ENCODE assay signal across 18 cellular contexts in genomic region chr7:134804351-134804750, GRCh38. TPM values are rescaled to one million over a fixed set of nuclear protein-coding genes. Genes with fewer than 3 reads are reported as not detected.
DNase-seq lines count a peak whose midpoint lies in the region; ATAC-seq, FAIRE-seq and TF ChIP-seq lines count a peak whose summit lies in the region.
"Had no signal": no experiment of that assay in that cellular context is flagged by ENCODE, and none has a peak within 500 bp of the region (broad histone marks: within the 10 kb centered on the region; RNA-seq: fewer than 3 reads in every experiment).

No MANE protein-coding gene starts in this region.

- peaks cover 8% of the 10 kb centered on the region for H3K9me1 ChIP-seq in IMR-90 (ENCODE audit: insufficient read depth, low read length)
- H3K9me1 ChIP-seq in endothelial cell of umbilical vein (replicated peaks; ENCODE audit: control insufficient read depth, extremely low read depth, insufficient read depth, low read length) = no peaks in the 10 kb centered on the region

- H3K79me2 ChIP-seq in endothelial cell of umbilical vein (ENCODE audit: control insufficient read depth, insufficient read depth, low read length) = peaks cover 82% of the 10 kb centered on the region

- CTCF ChIA-PET in IMR-90 (lab: Yijun Ruan, JAX) = no interaction called here
- CTCF ChIA-PET in endothelial cell of umbilical vein (lab: Charles Lee) = interaction anchor here (1.0 kb wide), 1 partner anchor 19 kb away, joined by 3 read pairs; no protein-coding TSS in a partner anchor

- no peaks in the 10 kb centered on the region for H3K9me3 ChIP-seq in IMR-90 (ENCODE audit: control insufficient read depth, insufficient read depth, low read length)
- no peaks in the 10 kb centered on the region for H3K9me3 ChIP-seq in endothelial cell of umbilical vein (replicated peaks; ENCODE audit: control insufficient read depth, insufficient read depth, low read length)
- H3K9me3 ChIP-seq: BE2C had no signal

- DNase-seq in AG08395 (ENCODE audit: low spot score) (peak; percentile 37), IMR-90 (peak; percentile 69), endothelial cell of umbilical vein (ENCODE audit: low read depth, low spot score) (peak; percentile 85), NCI-H345 (lab: John Stamatoyannopoulos, UW) (no peak), H4 (ENCODE audit: low spot score) (no peak), NCI-H774 (lab: John Stamatoyannopoulos, UW) (no peak)
- DNase-seq in activated naive CD8-positive, alpha-beta T cell treated with anti-CD3 and anti-CD28 coated beads, Interleukin-2, amount 50 U/mL, for 24 hours = no peak
- DNase-seq: BE2C, midbrain, NCI-H146, NCI-H748 treated with DMSO at 0.1 percent for 48 hours, posterior cingulate gyrus had no signal

- H4K91ac ChIP-seq in IMR-90 (ENCODE audit: insufficient read depth, low read depth, low read length) = peak overlapping the region; percentile 92; the same call in 1 of the 2 replicates

- peak overlapping the region; percentile 98 for H4K5ac ChIP-seq in IMR-90 (ENCODE audit: low read depth, low read length)

- H2BK15ac ChIP-seq in IMR-90 (ENCODE audit: low read depth, low read length) = peak overlapping the region; percentile 82; the same call in 1 of the 3 replicates

- peak overlapping the region; percentile 91; the same call in 1 of the 2 replicates for H2BK120ac ChIP-seq in IMR-90 (ENCODE audit: low read depth, low read length)

- peak overlapping the region; percentile 74; the same call in 1 of the 2 replicates for H3K9ac ChIP-seq in IMR-90 (ENCODE audit: low read depth, low read length)
- peak overlapping the region; percentile 70 for H3K9ac ChIP-seq in endothelial cell of umbilical vein (replicated peaks; ENCODE audit: extremely low read depth, insufficient read depth, low read length)

- POLR2A ChIA-PET in IMR-90 (lab: Charles Lee; ENCODE audit: unreplicated experiment) = no interaction called here
- POLR2A ChIA-PET in endothelial cell of umbilical vein (lab: Charles Lee) = interaction anchor here (1.0 to 2.4 kb wide), 5 partner anchors 9 to 25 kb away, joined by 3 to 8 read pairs (median 6); partner anchors contain the start of gene CALD1

- H3K4me1 ChIP-seq in IMR-90 (ENCODE audit: control insufficient read depth, insufficient read depth, low read length) (peaks cover 8% of the 10 kb centered on the region), endothelial cell of umbilical vein (ENCODE audit: control insufficient read depth, extremely low read depth, insufficient read depth, low read length) (peaks cover 49% of the 10 kb centered on the region)
- H3K4me1 ChIP-seq: BE2C had no signal

- H3K4me3 Mint-ChIP-seq in nephron = no peak overlapping the region
- H3K4me3 Mint-ChIP-seq in activated naive CD8-positive, alpha-beta T cell treated with anti-CD3 and anti-CD28 coated beads, Interleukin-2, amount 50 U/mL, for 24 hours = no peak overlapping the region
- H3K4me3 Mint-ChIP-seq: dendritic cell treated with granulocyte-macrophage colony-stimulating factor and Interleukin-4, amounts not matched to agents 40 ng/mL and 50 ng/mL, for 4 days; stimulated activated effector memory CD8-positive, alpha-beta T cell treated with anti-CD3 and anti-CD28 coated beads, Interleukin-12 subunit alpha, Interleukin-12 subunit beta, amount 100 ng/mL, for 72 hours had no signal

- peak overlapping the region; percentile 99 for H3K18ac ChIP-seq in IMR-90 (ENCODE audit: low read depth, low read length)

- TF ChIP-seq RAD21 in IMR-90 (IDR thresholded peaks at IDR 0.05; ENCODE audit: low read length) = no peak

- H3K36me3 Mint-ChIP-seq in nephron (ENCODE audit: low read depth) = peaks cover 38% of the 10 kb centered on the region
- no peaks in the 10 kb centered on the region for H3K36me3 Mint-ChIP-seq in activated naive CD8-positive, alpha-beta T cell treated with anti-CD3 and anti-CD28 coated beads, Interleukin-2, amount 50 U/mL, for 24 hours (ENCODE audit: low read depth)
- H3K36me3 Mint-ChIP-seq: activated naive CD4-positive, alpha-beta T cell treated with anti-CD3 and anti-CD28 coated beads, Interleukin-2, amount 50 U/mL, for 72 hours; stimulated activated effector memory CD8-positive, alpha-beta T cell treated with anti-CD3 and anti-CD28 coated beads, Interleukin-12 subunit alpha, Interleukin-12 subunit beta, amount 100 ng/mL, for 72 hours had no signal

- peak overlapping the region; percentile 51 for H3K4me2 ChIP-seq in IMR-90 (ENCODE audit: low read depth, low read length)
- peak overlapping the region; percentile 90 for H3K4me2 ChIP-seq in endothelial cell of umbilical vein (ENCODE audit: insufficient read depth, low read length)

- H3K27ac Mint-ChIP-seq in nephron = peak overlapping the region; percentile 71 to 93 (median 84)
- H3K27ac Mint-ChIP-seq in activated naive CD8-positive, alpha-beta T cell treated with anti-CD3 and anti-CD28 coated beads, Interleukin-2, amount 50 U/mL, for 24 hours = no peak overlapping the region
- H3K27ac Mint-ChIP-seq: activated naive CD4-positive, alpha-beta T cell treated with anti-CD3 and anti-CD28 coated beads, Interleukin-2, amount 50 U/mL, for 72 hours; dendritic cell treated with granulocyte-macrophage colony-stimulating factor and Interleukin-4, amounts not matched to agents 40 ng/mL and 50 ng/mL, for 4 days; stimulated activated effector memory CD8-positive, alpha-beta T cell treated with anti-CD3 and anti-CD28 coated beads, Interleukin-12 subunit alpha, Interleukin-12 subunit beta, amount 100 ng/mL, for 72 hours had no signal

- peak overlapping the region; percentile 75; the same call in 1 of the 2 replicates for H3K23ac ChIP-seq in IMR-90 (ENCODE audit: low read depth, low read length)

- intact Hi-C loops in IMR-90 (cut with micrococcal nuclease) = no loop called here
- intact Hi-C loops in endothelial cell of umbilical vein (cut with micrococcal nuclease) = loop anchor here (1.0 kb wide), 3 partner anchors 9 to 25 kb away; partner anchors contain the start of gene CALD1

- H4K8ac ChIP-seq in IMR-90 (ENCODE audit: low read depth in 2 of 2, low read length in 2 of 2) = peak overlapping the region; percentile 59 to 74; a peak in 3 of 4 replicates

- TF ChIP-seq POLR2A in IMR-90 (IDR thresholded peaks at IDR 0.05; ENCODE audit: low read depth, low read length) (no peak), endothelial cell of umbilical vein (IDR thresholded peaks at IDR 0.05; ENCODE audit: low read depth, low read length) (no peak)

- no TSS peak for BruUV-seq in IMR-90 (replicated peaks; lab: Mats Ljungman, UMichigan)
- no TSS peak for BruUV-seq in endothelial cell of umbilical vein (replicated peaks; lab: Mats Ljungman, UMichigan)

- peak overlapping the region; percentile 99 for H2BK5ac ChIP-seq in IMR-90 (ENCODE audit: low read depth, low read length, poor library complexity, severe bottlenecking)

- dilution Hi-C loops in IMR-90 (cut with HindIII; ENCODE audit: low sequenced_read_pairs, unreplicated experiment) (no loop called here), endothelial cell of umbilical vein (cut with MboI; ENCODE audit: extremely low pct_ligation_motif_present, low sequenced_read_pairs) (no loop called here)

- WGBS in IMR-90 (ENCODE audit: extremely low coverage in 2 of 2, insufficient read length in 1 of 2), 2 experiments = no CpG with 5 or more reads among the region's 2 CpGs

- peak; percentile 69 for ATAC-seq in IMR-90 (ENCODE audit: low read depth)
- ATAC-seq in activated naive CD8-positive, alpha-beta T cell treated with anti-CD3 and anti-CD28 coated beads, Interleukin-2, amount 50 U/mL, for 24 hours = no peak
- ATAC-seq: activated naive CD4-positive, alpha-beta T cell treated with anti-CD3 and anti-CD28 coated beads, Interleukin-2, amount 50 U/mL, for 72 hours; K562; stimulated activated effector memory CD8-positive, alpha-beta T cell treated with anti-CD3 and anti-CD28 coated beads, Interleukin-12 subunit alpha, Interleukin-12 subunit beta, amount 100 ng/mL, for 72 hours had no signal

- H2AK5ac ChIP-seq in IMR-90 (ENCODE audit: low read depth, low read length) = no peak overlapping the region; the same call in 1 of the 2 replicates

- no peaks in the 10 kb centered on the region for H3K27me3 ChIP-seq in IMR-90 (ENCODE audit: control insufficient read depth, insufficient read depth, low read length)
- H3K27me3 ChIP-seq in endothelial cell of umbilical vein (ENCODE audit: control insufficient read depth in 2 of 2, insufficient read depth in 2 of 2, low read length in 2 of 2) = no peaks in the 10 kb centered on the region

- H2AFZ ChIP-seq in IMR-90 (replicated peaks; ENCODE audit: low read length, poor library complexity) (no peak overlapping the region), endothelial cell of umbilical vein (ENCODE audit: low read depth, low read length) (no peak overlapping the region)

- no peak overlapping the region for H3K56ac ChIP-seq in IMR-90 (ENCODE audit: extremely low read depth, insufficient read depth, low read length)

- H2AK9ac ChIP-seq in IMR-90 (replicated peaks; ENCODE audit: low read depth, low read length, poor library complexity) = peak overlapping the region; percentile 74

- peaks cover 16% of the 10 kb centered on the region for H3K36me3 ChIP-seq in IMR-90 (ENCODE audit: control insufficient read depth, insufficient read depth, low read length)
- peaks cover 0 to 3% of the 10 kb centered on the region in 2 experiments for H3K36me3 ChIP-seq in endothelial cell of umbilical vein (ENCODE audit: control insufficient read depth in 2 of 2, extremely low read depth in 1 of 2, insufficient read depth in 2 of 2, low read length in 2 of 2)
- H3K36me3 ChIP-seq: BE2C had no signal

- no peaks in the 10 kb centered on the region for H3K27me3 Mint-ChIP-seq in nephron (ENCODE audit: low read depth)
- H3K27me3 Mint-ChIP-seq in activated naive CD8-positive, alpha-beta T cell treated with anti-CD3 and anti-CD28 coated beads, Interleukin-2, amount 50 U/mL, for 24 hours = peaks cover 5% of the 10 kb centered on the region
- H3K27me3 Mint-ChIP-seq: dendritic cell treated with granulocyte-macrophage colony-stimulating factor and Interleukin-4, amounts not matched to agents 40 ng/mL and 50 ng/mL, for 4 days had no signal

- peak overlapping the region; percentile 89 for H2BK20ac ChIP-seq in IMR-90 (ENCODE audit: low read depth, low read length)

- H3K27ac ChIP-seq in IMR-90 (ENCODE audit: insufficient read depth, low read length) (peak overlapping the region; percentile 96), endothelial cell of umbilical vein (ENCODE audit: insufficient read depth, low read depth, low read length) (peak overlapping the region; percentile 96)

- H3K14ac ChIP-seq in IMR-90 (replicated peaks; ENCODE audit: low read depth, low read length) = peak overlapping the region; percentile 92

- peaks cover 17% of the 10 kb centered on the region for H3K4me1 Mint-ChIP-seq in nephron
- no peaks in the 10 kb centered on the region for H3K4me1 Mint-ChIP-seq in activated naive CD8-positive, alpha-beta T cell treated with anti-CD3 and anti-CD28 coated beads, Interleukin-2, amount 50 U/mL, for 24 hours
- H3K4me1 Mint-ChIP-seq: stimulated activated effector memory CD8-positive, alpha-beta T cell treated with anti-CD3 and anti-CD28 coated beads, Interleukin-12 subunit alpha, Interleukin-12 subunit beta, amount 100 ng/mL, for 72 hours had no signal

- H4K20me1 ChIP-seq in IMR-90 (ENCODE audit: insufficient read depth, low read length) (peaks cover 41% of the 10 kb centered on the region; the same call in 1 of the 2 replicates), endothelial cell of umbilical vein (replicated peaks; ENCODE audit: control insufficient read depth, extremely low read depth, insufficient read depth, low read length) (no peaks in the 10 kb centered on the region)

- peak; percentile 83 for FAIRE-seq in endothelial cell of umbilical vein (lab: Jason Lieb, UNC)
- FAIRE-seq: K562, TTC549 had no signal

- peak overlapping the region; percentile 93; the same call in 1 of the 2 replicates for H3K4ac ChIP-seq in IMR-90 (ENCODE audit: low read depth, low read length)

- TF ChIP-seq CTCF in IMR-90 (conservative IDR thresholded peaks at IDR 0.05; ENCODE audit: low read depth, low read length) (no peak), endothelial cell of umbilical vein (IDR thresholded peaks at IDR 0.05; ENCODE audit: extremely low read depth in 1 of 2, insufficient read depth in 1 of 2, low read depth in 1 of 2, low read length in 2 of 2) (no peak), nephron (IDR thresholded peaks at IDR 0.05; ENCODE audit: unreplicated experiment in 3 of 3) (no peak)

- no peak overlapping the region for H3K4me3 ChIP-seq in IMR-90 (ENCODE audit: insufficient read depth, low read depth, low read length)
- peak overlapping the region in 1 of 3 experiments; percentile 35 for H3K4me3 ChIP-seq in endothelial cell of umbilical vein (replicated peaks in 1 of 3; ENCODE audit: insufficient read depth in 1 of 3, low read depth in 1 of 3, low read length in 3 of 3)
- H3K4me3 ChIP-seq: K562 had no signal

- H3K79me1 ChIP-seq in IMR-90 (ENCODE audit: low read depth in 1 of 2, low read length in 2 of 2) = peaks cover 3 to 36% of the 10 kb centered on the region in 2 experiments; a peak in 2 of 4 replicates

- H3K9me3 Mint-ChIP-seq in nephron = peaks cover 15% of the 10 kb centered on the region
- no peaks in the 10 kb centered on the region for H3K9me3 Mint-ChIP-seq in activated naive CD8-positive, alpha-beta T cell treated with anti-CD3 and anti-CD28 coated beads, Interleukin-2, amount 50 U/mL, for 24 hours
- H3K9me3 Mint-ChIP-seq: activated naive CD4-positive, alpha-beta T cell treated with anti-CD3 and anti-CD28 coated beads, Interleukin-2, amount 50 U/mL, for 72 hours; dendritic cell treated with granulocyte-macrophage colony-stimulating factor and Interleukin-4, amounts not matched to agents 40 ng/mL and 50 ng/mL, for 4 days; stimulated activated effector memory CD8-positive, alpha-beta T cell treated with anti-CD3 and anti-CD28 coated beads, Interleukin-12 subunit alpha, Interleukin-12 subunit beta, amount 100 ng/mL, for 72 hours had no signal

- in situ Hi-C loops in IMR-90 (cut with MboI; ENCODE audit: low sequenced_read_pairs) = no loop called here

RNA-seq across cellular contexts. Expression of gene CALD1, which starts 24.9 kb away (rescaled TPM):
- total RNA-seq in IMR-90 (2012; rRNA removed) (487 and 532 TPM in 2 replicates), endothelial cell of umbilical vein (307 and 313 TPM in 2 replicates)
- polyA plus RNA-seq in IMR-90 (2012; rRNA removed) (375 and 382 TPM in 2 replicates), endothelial cell of umbilical vein (136 and 148 TPM in 2 replicates)
- 140 and 308 TPM in 2 replicates for polyA plus RNA-seq in IMR-90 (2012; cell fraction: cytosol; rRNA removed)
- 114 and 384 TPM in 2 replicates for polyA plus RNA-seq in IMR-90 (2012; cell fraction: nucleus; rRNA removed; ENCODE audit: low replicate concordance)
- 186 and 212 TPM in 2 replicates for polyA plus RNA-seq in endothelial cell of umbilical vein (2011; cell fraction: cytosol; rRNA removed)
- 346 and 400 TPM in 2 replicates for polyA plus RNA-seq in endothelial cell of umbilical vein (2011; cell fraction: nucleus; rRNA removed)
- polyA plus RNA-seq in endothelial cell of umbilical vein (2012) = 259 and 283 TPM in 2 replicates
- 325 and 347 TPM in 2 replicates for polyA minus RNA-seq in endothelial cell of umbilical vein
- 28.8 TPM for polyA minus RNA-seq in endothelial cell of umbilical vein (2011; cell fraction: cytosol; rRNA and poly(A)+ RNA removed)
- 320 and 528 TPM in 2 replicates for polyA minus RNA-seq in endothelial cell of umbilical vein (2011; cell fraction: nucleus; rRNA and poly(A)+ RNA removed)
- total RNA-seq in H4 (2014; rRNA removed; shearing (Covaris generic)) = 152 and 195 TPM in 2 replicates
- polyA plus RNA-seq: K562 had no signal

Comparison
In these comparisons a context has a peak if more than half of its experiments do, and no peak if none do; other contexts are left out.
1. DNase-seq: peak in AG08395 (single experiment), IMR-90 (single experiment) and endothelial cell of umbilical vein (single experiment); none in NCI-H345 (single experiment), H4 (single experiment), NCI-H774 (single experiment) and activated naive CD8-positive, alpha-beta T cell treated with anti-CD3 and anti-CD28 coated beads, Interleukin-2, amount 50 U/mL, for 24 hours (single experiment).